In the genomic region with DNA sequence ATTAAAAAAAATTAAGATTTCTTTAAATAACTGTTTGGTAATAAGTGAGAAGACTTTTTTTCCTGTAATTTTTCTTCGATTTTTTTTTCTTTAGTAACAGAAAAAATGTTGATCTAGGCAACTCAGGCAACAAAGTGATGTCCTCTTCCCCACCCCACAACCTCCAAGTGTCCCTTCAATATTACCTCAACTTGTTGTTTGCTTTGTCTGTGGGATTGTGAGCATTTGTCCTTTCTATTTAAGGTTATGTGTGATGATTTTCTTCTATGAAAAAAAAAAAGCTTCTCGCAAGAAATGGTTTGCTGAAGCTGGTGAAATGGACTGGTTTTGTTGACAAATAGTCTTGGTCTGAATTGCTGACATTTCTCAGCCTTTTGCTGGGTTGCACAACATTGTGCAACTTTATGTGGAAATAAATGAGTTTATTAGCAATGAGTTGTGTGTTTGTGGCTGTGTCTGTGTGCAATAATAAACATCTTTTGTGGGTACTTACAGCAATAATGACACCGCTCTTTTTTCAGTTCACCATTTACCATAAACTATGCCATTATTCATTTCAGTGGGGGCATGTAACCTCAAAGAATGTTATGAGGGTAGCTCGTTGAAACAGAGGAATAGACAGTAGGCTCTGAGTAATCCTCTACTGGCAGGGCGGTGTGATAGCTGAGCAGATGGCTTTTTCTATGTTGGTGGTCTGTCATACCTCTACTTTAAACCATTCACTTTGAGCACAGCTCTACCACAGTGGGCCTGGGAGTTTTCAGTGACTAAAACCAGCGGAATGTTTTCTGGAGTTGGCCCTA, we compare ENCODE assay signal across 10 cellular contexts.
A peak's percentile ranks its signal among the peaks of the same experiment; 100 is the strongest.
DNase-seq lines count a peak whose midpoint lies in the region; FAIRE-seq and TF ChIP-seq lines count a peak whose summit lies in the region.
"Had no signal": no experiment of that assay in that cellular context is flagged by ENCODE, and none has a peak within 500 bp of the region (broad histone marks: within the 10 kb centered on the region; RNA-seq: fewer than 3 reads in every experiment).

No MANE protein-coding gene starts in this region.

- in situ Hi-C loops in transverse colon (cut with MboI; ENCODE audit: low pct_ligation_motif_present in 1 of 4, low pct_unique_long_range_greater_than_20kb in 1 of 4, low sequenced_read_pairs in 3 of 4), result no loop called here

- peak; percentile 29 for TF ChIP-seq EP300 in transverse colon (IDR thresholded peaks at IDR 0.05; ENCODE audit: low read depth)

- no peaks in the 10 kb centered on the region for H3K36me3 ChIP-seq in transverse colon

- FAIRE-seq in HTR-8/SVneo (lab: Jason Lieb, UNC), result peak; percentile 87
- FAIRE-seq: kidney had no signal

- DNase-seq in HTR-8/SVneo (ENCODE audit: insufficient read length, low spot score), result peak; percentile 67
- peak; percentile 40 for DNase-seq in kidney glomerular epithelial cell (lab: John Stamatoyannopoulos, UW)
- DNase-seq in transverse colon, result no peak
- DNase-seq in ecto neural progenitor cell (ENCODE audit: low spot score), result no peak
- no peak for DNase-seq in COLO829 (ENCODE audit: low spot score)
- no peak for DNase-seq in GM10266 (ENCODE audit: extremely low spot score)
- DNase-seq: activated CD8-positive, alpha-beta memory T cell treated with anti-CD3 and anti-CD28 coated beads, Interleukin-2, amount 10 ng/mL, durations not matched to agents 7 days and 5 days; H7; kidney had no signal

- no peak for TF ChIP-seq CTCF in transverse colon (IDR thresholded peaks at IDR 0.05)
- TF ChIP-seq CTCF in GM10266 (IDR thresholded peaks at IDR 0.05; ENCODE audit: control insufficient read depth, insufficient read depth, low read depth, missing control alignments), result no peak

- H3K4me3 ChIP-seq in transverse colon, result no peak overlapping the region

- H3K27me3 ChIP-seq in transverse colon, result no peaks in the 10 kb centered on the region

- intact Hi-C loops in transverse colon (cut with DNase I; ENCODE audit: low total_unique reads), result no loop called here

- H3K4me1 ChIP-seq in transverse colon, result peaks cover 0 to 23% (median 6%) of the 10 kb centered on the region in 4 donors

- H3K9me3 ChIP-seq in transverse colon, result no peaks in the 10 kb centered on the region

- WGBS in adipose tissue, 3 donors, result 55 to 72% (median 58%) methylated on average over 6 of the region's 6 CpGs
- WGBS in transverse colon (ENCODE audit: low coverage in 1 of 2), 2 donors, result 54 to 66% methylated on average over 5 to 6 of the region's 6 CpGs

- no peak for TF ChIP-seq POLR2A in transverse colon (IDR thresholded peaks at IDR 0.05)

- H3K27ac ChIP-seq in adipose tissue (ENCODE audit: low read depth, low read length), result peak overlapping the region; percentile 51
- peak overlapping the region; percentile 29 to 66 (median 48) for H3K27ac ChIP-seq in transverse colon

Comparison
In these comparisons a context has a peak if more than half of its experiments do, and no peak if none do; other contexts are left out.
1. DNase-seq: peak in HTR-8/SVneo (single experiment) and kidney glomerular epithelial cell (single experiment); none in transverse colon (single experiment), ecto neural progenitor cell (single experiment), COLO829 (single experiment) and GM10266 (single experiment).